1 cellular context compared by ENCODE assay signal in genomic region chr16:75580-76501, GRCh38.
TF ChIP-seq lines count a peak whose summit lies in the region.

No MANE protein-coding gene starts in this region.

TF ChIP-seq in HepG2, 621 proteins besides CTCF, POLR2A, EP300 and RAD21 (continued from another document and continues in another):
- TF ChIP-seq GPN1 (CRISPR knock-in tag; IDR thresholded peaks at IDR 0.05; ENCODE audit: borderline replicate concordance) (no peak), GABPB1 (CRISPR knock-in tag; IDR thresholded peaks at IDR 0.05) (peak; percentile 67; the same call in 1 of the 2 replicates), PHF21A (CRISPR knock-in tag; IDR thresholded peaks at IDR 0.05) (peak; percentile 80), BORCS8-MEF2B (CRISPR knock-in tag; IDR thresholded peaks at IDR 0.05) (0 out of 2 replicates have a peak, but pooled peaks have one; percentile 10), ZNF704 (CRISPR knock-in tag; IDR thresholded peaks at IDR 0.05; ENCODE audit: borderline replicate concordance) (0 out of 2 replicates have a peak, but pooled peaks have one; percentile 47), RERE (CRISPR knock-in tag; IDR thresholded peaks at IDR 0.05; ENCODE audit: low read depth) (no peak), CCDC6 (CRISPR knock-in tag; IDR thresholded peaks at IDR 0.05) (0 out of 2 replicates have a peak, but pooled peaks have one; percentile 31), ZNF225 (CRISPR knock-in tag; IDR thresholded peaks at IDR 0.05) (peak; percentile 62; the same call in 1 of the 2 replicates), SIN3A (IDR thresholded peaks at IDR 0.05; ENCODE audit: borderline replicate concordance, low read depth, low read length) (peak; percentile 89), ZNF124 (CRISPR knock-in tag; IDR thresholded peaks at IDR 0.05) (no peak), TFE3 (CRISPR knock-in tag; IDR thresholded peaks at IDR 0.05) (0 out of 2 replicates have a peak, but pooled peaks have one; percentile 46), XRCC5 (optimal IDR thresholded peaks at IDR 0.05; ENCODE audit: low read length) (peak; percentile 46), ZNF770 (CRISPR knock-in tag; IDR thresholded peaks at IDR 0.05) (peak; percentile 36; the same call in 1 of the 2 replicates), GABPA (IDR thresholded peaks at IDR 0.05; ENCODE audit: low read depth, low read length) (no peak), GABPA (CRISPR knock-in tag; IDR thresholded peaks at IDR 0.05; ENCODE audit: low read depth) (peak; percentile 72), ZBTB10 (CRISPR knock-in tag; IDR thresholded peaks at IDR 0.05; ENCODE audit: borderline replicate concordance) (no peak), ZFP1 (CRISPR knock-in tag; IDR thresholded peaks at IDR 0.05) (peak; percentile 15; the same call in 1 of the 2 replicates), ZFX (CRISPR knock-in tag; IDR thresholded peaks at IDR 0.05; ENCODE audit: low read depth) (0 out of 2 replicates have a peak, but pooled peaks have one; percentile 17), ZBTB8A (CRISPR knock-in tag; IDR thresholded peaks at IDR 0.05; ENCODE audit: borderline replicate concordance, low read depth) (no peak), ZNF850 (CRISPR knock-in tag; conservative IDR thresholded peaks at IDR 0.05) (no peak), ZNF430 (CRISPR knock-in tag; IDR thresholded peaks at IDR 0.05) (peak; percentile 32; the same call in 1 of the 2 replicates), STAG1 (CRISPR knock-in tag; IDR thresholded peaks at IDR 0.05) (peak; percentile 33), NCOR1 (IDR thresholded peaks at IDR 0.05; ENCODE audit: borderline replicate concordance, low read length) (peak; percentile 24; the same call in 1 of the 2 replicates), ASH2L (IDR thresholded peaks at IDR 0.05; ENCODE audit: insufficient read length, low read depth, low read length) (peak; percentile 14), MTF2 (CRISPR knock-in tag; IDR thresholded peaks at IDR 0.05; ENCODE audit: borderline replicate concordance) (no peak)
- TF ChIP-seq, protein P1, sequence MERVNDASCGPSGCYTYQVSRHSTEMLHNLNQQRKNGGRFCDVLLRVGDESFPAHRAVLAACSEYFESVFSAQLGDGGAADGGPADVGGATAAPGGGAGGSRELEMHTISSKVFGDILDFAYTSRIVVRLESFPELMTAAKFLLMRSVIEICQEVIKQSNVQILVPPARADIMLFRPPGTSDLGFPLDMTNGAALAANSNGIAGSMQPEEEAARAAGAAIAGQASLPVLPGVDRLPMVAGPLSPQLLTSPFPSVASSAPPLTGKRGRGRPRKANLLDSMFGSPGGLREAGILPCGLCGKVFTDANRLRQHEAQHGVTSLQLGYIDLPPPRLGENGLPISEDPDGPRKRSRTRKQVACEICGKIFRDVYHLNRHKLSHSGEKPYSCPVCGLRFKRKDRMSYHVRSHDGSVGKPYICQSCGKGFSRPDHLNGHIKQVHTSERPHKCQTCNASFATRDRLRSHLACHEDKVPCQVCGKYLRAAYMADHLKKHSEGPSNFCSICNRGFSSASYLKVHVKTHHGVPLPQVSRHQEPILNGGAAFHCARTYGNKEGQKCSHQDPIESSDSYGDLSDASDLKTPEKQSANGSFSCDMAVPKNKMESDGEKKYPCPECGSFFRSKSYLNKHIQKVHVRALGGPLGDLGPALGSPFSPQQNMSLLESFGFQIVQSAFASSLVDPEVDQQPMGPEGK (CRISPR knock-in tag; IDR thresholded peaks at IDR 0.05) = peak; percentile 82
- TF ChIP-seq, protein P2, sequence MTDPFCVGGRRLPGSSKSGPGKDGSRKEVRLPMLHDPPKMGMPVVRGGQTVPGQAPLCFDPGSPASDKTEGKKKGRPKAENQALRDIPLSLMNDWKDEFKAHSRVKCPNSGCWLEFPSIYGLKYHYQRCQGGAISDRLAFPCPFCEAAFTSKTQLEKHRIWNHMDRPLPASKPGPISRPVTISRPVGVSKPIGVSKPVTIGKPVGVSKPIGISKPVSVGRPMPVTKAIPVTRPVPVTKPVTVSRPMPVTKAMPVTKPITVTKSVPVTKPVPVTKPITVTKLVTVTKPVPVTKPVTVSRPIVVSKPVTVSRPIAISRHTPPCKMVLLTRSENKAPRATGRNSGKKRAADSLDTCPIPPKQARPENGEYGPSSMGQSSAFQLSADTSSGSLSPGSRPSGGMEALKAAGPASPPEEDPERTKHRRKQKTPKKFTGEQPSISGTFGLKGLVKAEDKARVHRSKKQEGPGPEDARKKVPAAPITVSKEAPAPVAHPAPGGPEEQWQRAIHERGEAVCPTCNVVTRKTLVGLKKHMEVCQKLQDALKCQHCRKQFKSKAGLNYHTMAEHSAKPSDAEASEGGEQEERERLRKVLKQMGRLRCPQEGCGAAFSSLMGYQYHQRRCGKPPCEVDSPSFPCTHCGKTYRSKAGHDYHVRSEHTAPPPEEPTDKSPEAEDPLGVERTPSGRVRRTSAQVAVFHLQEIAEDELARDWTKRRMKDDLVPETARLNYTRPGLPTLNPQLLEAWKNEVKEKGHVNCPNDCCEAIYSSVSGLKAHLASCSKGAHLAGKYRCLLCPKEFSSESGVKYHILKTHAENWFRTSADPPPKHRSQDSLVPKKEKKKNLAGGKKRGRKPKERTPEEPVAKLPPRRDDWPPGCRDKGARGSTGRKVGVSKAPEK (CRISPR knock-in tag; IDR thresholded peaks at IDR 0.05; ENCODE audit: borderline replicate concordance) = no peak
- TF ChIP-seq, protein P3, sequence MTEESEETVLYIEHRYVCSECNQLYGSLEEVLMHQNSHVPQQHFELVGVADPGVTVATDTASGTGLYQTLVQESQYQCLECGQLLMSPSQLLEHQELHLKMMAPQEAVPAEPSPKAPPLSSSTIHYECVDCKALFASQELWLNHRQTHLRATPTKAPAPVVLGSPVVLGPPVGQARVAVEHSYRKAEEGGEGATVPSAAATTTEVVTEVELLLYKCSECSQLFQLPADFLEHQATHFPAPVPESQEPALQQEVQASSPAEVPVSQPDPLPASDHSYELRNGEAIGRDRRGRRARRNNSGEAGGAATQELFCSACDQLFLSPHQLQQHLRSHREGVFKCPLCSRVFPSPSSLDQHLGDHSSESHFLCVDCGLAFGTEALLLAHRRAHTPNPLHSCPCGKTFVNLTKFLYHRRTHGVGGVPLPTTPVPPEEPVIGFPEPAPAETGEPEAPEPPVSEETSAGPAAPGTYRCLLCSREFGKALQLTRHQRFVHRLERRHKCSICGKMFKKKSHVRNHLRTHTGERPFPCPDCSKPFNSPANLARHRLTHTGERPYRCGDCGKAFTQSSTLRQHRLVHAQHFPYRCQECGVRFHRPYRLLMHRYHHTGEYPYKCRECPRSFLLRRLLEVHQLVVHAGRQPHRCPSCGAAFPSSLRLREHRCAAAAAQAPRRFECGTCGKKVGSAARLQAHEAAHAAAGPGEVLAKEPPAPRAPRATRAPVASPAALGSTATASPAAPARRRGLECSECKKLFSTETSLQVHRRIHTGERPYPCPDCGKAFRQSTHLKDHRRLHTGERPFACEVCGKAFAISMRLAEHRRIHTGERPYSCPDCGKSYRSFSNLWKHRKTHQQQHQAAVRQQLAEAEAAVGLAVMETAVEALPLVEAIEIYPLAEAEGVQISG (CRISPR knock-in tag; IDR thresholded peaks at IDR 0.05) = peak; percentile 10; the same call in 1 of the 2 replicates
- TF ChIP-seq, protein P4, sequence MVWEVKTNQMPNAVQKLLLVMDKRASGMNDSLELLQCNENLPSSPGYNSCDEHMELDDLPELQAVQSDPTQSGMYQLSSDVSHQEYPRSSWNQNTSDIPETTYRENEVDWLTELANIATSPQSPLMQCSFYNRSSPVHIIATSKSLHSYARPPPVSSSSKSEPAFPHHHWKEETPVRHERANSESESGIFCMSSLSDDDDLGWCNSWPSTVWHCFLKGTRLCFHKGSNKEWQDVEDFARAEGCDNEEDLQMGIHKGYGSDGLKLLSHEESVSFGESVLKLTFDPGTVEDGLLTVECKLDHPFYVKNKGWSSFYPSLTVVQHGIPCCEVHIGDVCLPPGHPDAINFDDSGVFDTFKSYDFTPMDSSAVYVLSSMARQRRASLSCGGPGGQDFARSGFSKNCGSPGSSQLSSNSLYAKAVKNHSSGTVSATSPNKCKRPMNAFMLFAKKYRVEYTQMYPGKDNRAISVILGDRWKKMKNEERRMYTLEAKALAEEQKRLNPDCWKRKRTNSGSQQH (CRISPR knock-in tag; IDR thresholded peaks at IDR 0.05; ENCODE audit: low read depth) = no peak
- TF ChIP-seq, protein P5, sequence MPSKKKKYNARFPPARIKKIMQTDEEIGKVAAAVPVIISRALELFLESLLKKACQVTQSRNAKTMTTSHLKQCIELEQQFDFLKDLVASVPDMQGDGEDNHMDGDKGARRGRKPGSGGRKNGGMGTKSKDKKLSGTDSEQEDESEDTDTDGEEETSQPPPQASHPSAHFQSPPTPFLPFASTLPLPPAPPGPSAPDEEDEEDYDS (CRISPR knock-in tag; IDR thresholded peaks at IDR 0.05) = peak; percentile 80
